Comparison of ENCODE assay signal across 1 cellular context in the genomic region with DNA sequence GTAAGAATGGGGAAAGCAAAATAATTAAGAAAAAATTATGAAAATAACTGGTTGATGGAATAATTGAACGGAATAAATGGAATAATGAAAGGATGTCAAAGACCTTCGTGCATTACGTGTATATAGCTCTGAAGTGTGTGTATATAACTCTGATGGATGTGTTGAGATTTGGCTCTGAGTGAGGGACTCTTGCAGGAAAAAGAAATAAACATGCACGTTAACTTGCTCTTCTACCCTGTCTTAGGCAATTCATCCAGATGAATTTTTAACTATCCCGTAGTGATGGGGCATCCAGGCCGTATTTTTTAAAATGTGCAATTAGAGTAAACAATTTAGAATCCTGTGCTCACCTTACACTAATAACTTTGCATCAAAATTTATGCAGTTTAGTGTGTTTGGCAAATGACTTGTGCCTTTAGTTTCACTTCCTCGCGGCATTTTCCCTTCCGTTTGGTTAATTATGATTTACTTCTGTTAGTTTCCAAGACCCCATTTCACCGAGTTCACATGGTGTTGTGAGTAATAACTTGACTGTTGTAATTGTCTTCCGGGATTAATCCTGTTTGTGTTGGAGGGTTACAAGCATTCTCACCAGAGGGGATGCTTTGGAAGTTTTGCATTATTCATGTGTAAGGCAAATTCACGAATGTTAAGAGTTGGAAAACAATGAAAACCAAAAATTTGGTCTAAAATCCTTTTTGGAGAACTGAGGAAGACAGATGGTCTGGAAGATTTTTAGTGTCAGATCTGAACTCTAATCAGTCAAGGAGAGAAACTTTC.
TF ChIP-seq lines count a peak whose summit lies in the region.

No MANE protein-coding gene starts in this region.

TF ChIP-seq in H1, 55 proteins besides CTCF, POLR2A, EP300 and RAD21:
- TF ChIP-seq JUND (IDR thresholded peaks at IDR 0.05; ENCODE audit: low read length) (no peak), CHD7 (IDR thresholded peaks at IDR 0.05; ENCODE audit: insufficient replicate concordance, low read length) (no peak), MAFK (IDR thresholded peaks at IDR 0.05; ENCODE audit: low read depth, low read length) (no peak), HDAC2 (IDR thresholded peaks at IDR 0.05; ENCODE audit: borderline replicate concordance in 1 of 2, low read depth in 2 of 2, low read length in 2 of 2) (no peak), RNF2 (IDR thresholded peaks at IDR 0.05; ENCODE audit: borderline replicate concordance, low read depth, low read length, missing control alignments, poor library complexity, severe bottlenecking) (no peak), KDM1A (IDR thresholded peaks at IDR 0.05; ENCODE audit: borderline replicate concordance, low read length) (no peak), NRF1 (IDR thresholded peaks at IDR 0.05; ENCODE audit: low read depth, low read length) (no peak), SP2 (IDR thresholded peaks at IDR 0.05; ENCODE audit: low read length) (no peak)
TF ChIP-seq in H1: peak in this region for 0.
